ENCODE assay signal across 15 cellular contexts in genomic region chr12:21476949-21477348, GRCh38. TPM values are rescaled to one million over a fixed set of nuclear protein-coding genes. Genes with fewer than 3 reads are reported as not detected.
DNase-seq lines count a peak whose midpoint lies in the region; ATAC-seq and TF ChIP-seq lines count a peak whose summit lies in the region.
"Had no signal": no experiment of that assay in that cellular context is flagged by ENCODE, and none has a peak within 500 bp of the region (broad histone marks: within the 10 kb centered on the region; RNA-seq: fewer than 3 reads in every experiment).

No MANE protein-coding gene starts in this region.

- peak overlapping the region; percentile 87 for H3K27ac Mint-ChIP-seq in activated T-cell treated with anti-CD3 and anti-CD28 coated beads, Interleukin-2, amount 50 U/mL, for 24 hours
- H3K27ac Mint-ChIP-seq in T-helper 17 cell, result peak overlapping the region; percentile 41
- H3K27ac Mint-ChIP-seq: neural progenitor cell had no signal

- peaks cover 51% of the 10 kb centered on the region for H3K36me3 Mint-ChIP-seq in activated T-cell treated with anti-CD3 and anti-CD28 coated beads, Interleukin-2, amount 50 U/mL, for 24 hours (ENCODE audit: low read depth)
- H3K36me3 Mint-ChIP-seq in T-helper 17 cell (ENCODE audit: low read depth), result peaks cover 3% of the 10 kb centered on the region

- peaks cover 36% of the 10 kb centered on the region for H3K4me1 Mint-ChIP-seq in activated T-cell treated with anti-CD3 and anti-CD28 coated beads, Interleukin-2, amount 50 U/mL, for 24 hours (ENCODE audit: low read depth)
- H3K4me1 Mint-ChIP-seq in T-helper 17 cell, result peaks cover 2% of the 10 kb centered on the region
- H3K4me1 Mint-ChIP-seq: neural progenitor cell had no signal

- H3K4me3 ChIP-seq in fibroblast of mammary gland (ENCODE audit: control insufficient read depth, low read depth, low read length), result no peak overlapping the region
- H3K4me3 ChIP-seq: BLaER1, gastrocnemius medialis, neural progenitor cell, upper lobe of right lung had no signal

- no peaks in the 10 kb centered on the region for H3K27me3 Mint-ChIP-seq in activated T-cell treated with anti-CD3 and anti-CD28 coated beads, Interleukin-2, amount 50 U/mL, for 24 hours
- H3K27me3 Mint-ChIP-seq in T-helper 17 cell, result no peaks in the 10 kb centered on the region

- no peak for ATAC-seq in T-helper 17 cell
- peak; percentile 87 for ATAC-seq in stimulated activated naive CD8-positive, alpha-beta T cell treated with anti-CD3 and anti-CD28 coated beads, Interleukin-15, Interleukin-2, amounts not matched to agents 100 U/mL and 50 U/mL, for 24 hours
- no peak for ATAC-seq in esophagus mucosa
- ATAC-seq: gastrocnemius medialis, left lobe of liver, upper lobe of right lung had no signal

- no peaks in the 10 kb centered on the region for H3K9me3 Mint-ChIP-seq in activated T-cell treated with anti-CD3 and anti-CD28 coated beads, Interleukin-2, amount 50 U/mL, for 24 hours
- H3K9me3 Mint-ChIP-seq: neural progenitor cell had no signal

- no peaks in the 10 kb centered on the region for H3K9me3 ChIP-seq in T-helper 17 cell (ENCODE audit: control insufficient read depth, low read length, poor library complexity, severe bottlenecking)
- H3K9me3 ChIP-seq: BLaER1, gastrocnemius medialis, upper lobe of right lung had no signal

- no peak for TF ChIP-seq CTCF in fibroblast of mammary gland (conservative IDR thresholded peaks at IDR 0.05; ENCODE audit: control insufficient read depth, insufficient read depth, low read depth, low read length)

- H3K4me3 Mint-ChIP-seq in activated T-cell treated with anti-CD3 and anti-CD28 coated beads, Interleukin-2, amount 50 U/mL, for 24 hours, result peak overlapping the region; percentile 23
- H3K4me3 Mint-ChIP-seq in T-helper 17 cell, result no peak overlapping the region
- H3K4me3 Mint-ChIP-seq: neural progenitor cell had no signal

- DNase-seq in activated T-cell treated with anti-CD3 and anti-CD28 coated beads, Interleukin-2, amount 50 U/mL, for 24 hours, result no peak
- DNase-seq in activated T-cell treated with anti-CD3 and anti-CD28 coated beads for 4 hours (no peak), T-helper 17 cell (no peak), fibroblast of mammary gland (ENCODE audit: low read depth) (peak; percentile 83), GM19238 (ENCODE audit: insufficient read length, low spot score) (no peak)
- no peak for DNase-seq in stimulated activated naive CD8-positive, alpha-beta T cell treated with anti-CD3 and anti-CD28 coated beads, Interleukin-15, Interleukin-2, amounts not matched to agents 100 U/mL and 50 U/mL, for 24 hours
- no peak for DNase-seq in stimulated activated CD4-positive, alpha-beta T cell treated with anti-CD3 and anti-CD28 coated beads, Interleukin-4, amount 100 ng/mL, for 1 hour
- DNase-seq: activated CD8-positive, alpha-beta memory T cell treated with anti-CD3 and anti-CD28 coated beads, Interleukin-2, amount 50 U/mL, for 48 hours; cerebellar nuclear complex; gastrocnemius medialis; upper lobe of right lung had no signal

RNA-seq across cellular contexts. Expression of gene RECQL, which starts 24.5 kb away (rescaled TPM):
- total RNA-seq in T-helper 17 cell (10 to 100 TPM; 23.8 to 28.0 TPM), esophagus mucosa (16.7 TPM)

RNA-seq across cellular contexts. Expression of gene GOLT1B, which starts 24.6 kb away (rescaled TPM):
- 10 to 100 TPM; 31.2 to 38.3 TPM for total RNA-seq in T-helper 17 cell
- 15.1 TPM for total RNA-seq in esophagus mucosa

RNA-seq across cellular contexts. Expression of gene PYROXD1, which starts 39.5 kb away (rescaled TPM):
- total RNA-seq in T-helper 17 cell, result 10 to 100 TPM; 53.9 to 57.5 TPM
- 19.8 TPM for total RNA-seq in esophagus mucosa

RNA-seq across cellular contexts. Expression of gene SPX, which starts 49.1 kb away (rescaled TPM):
- 1 to 10 TPM in 1 of 2 donors, not detected in 1; 5.6 TPM for total RNA-seq in T-helper 17 cell
- total RNA-seq in esophagus mucosa, result 0.08 TPM
